In the genomic region with DNA sequence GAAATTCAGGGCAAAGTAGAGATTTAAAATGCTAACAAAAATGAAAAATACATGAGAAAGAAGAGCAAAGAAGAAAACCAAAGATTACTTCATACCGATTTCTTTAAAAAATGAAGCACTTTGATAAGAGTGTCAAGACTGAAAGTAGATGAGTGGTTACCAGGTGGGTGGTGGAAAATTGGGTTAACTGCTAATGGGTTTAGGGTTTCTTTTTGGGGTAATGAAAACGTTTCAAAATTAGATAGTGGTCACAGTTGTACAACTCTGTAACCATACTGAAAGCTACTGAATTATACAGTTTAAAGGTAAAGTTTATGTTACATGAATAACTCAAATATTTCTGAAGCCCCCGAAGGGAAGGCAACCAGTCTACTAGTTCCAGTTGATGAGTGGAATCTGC, we compare ENCODE assay signal across 1 cellular context.
A peak's percentile ranks its signal among the peaks of the same experiment; 100 is the strongest.
TF ChIP-seq lines count a peak whose summit lies in the region.

No MANE protein-coding gene starts in this region.

TF ChIP-seq in GM12878, 131 proteins besides CTCF, POLR2A, EP300 and RAD21 (continued from another document and continues in another):
- no peak for TF ChIP-seq NBN (IDR thresholded peaks at IDR 0.05)
- no peak for TF ChIP-seq SUPT20H (IDR thresholded peaks at IDR 0.05; ENCODE audit: borderline replicate concordance, control insufficient read depth, low read depth, low read length)
- 0 out of 2 replicates have a peak, but pooled peaks have one; percentile 31 for TF ChIP-seq ZSCAN29 (IDR thresholded peaks at IDR 0.05)
- TF ChIP-seq SUZ12 (IDR thresholded peaks at IDR 0.05; ENCODE audit: unreplicated experiment): no peak
- TF ChIP-seq IRF4 (IDR thresholded peaks at IDR 0.05; ENCODE audit: low read depth, low read length): no peak
- TF ChIP-seq HDAC6 (IDR thresholded peaks at IDR 0.05; ENCODE audit: unreplicated experiment): no peak
- TF ChIP-seq, protein P1, sequence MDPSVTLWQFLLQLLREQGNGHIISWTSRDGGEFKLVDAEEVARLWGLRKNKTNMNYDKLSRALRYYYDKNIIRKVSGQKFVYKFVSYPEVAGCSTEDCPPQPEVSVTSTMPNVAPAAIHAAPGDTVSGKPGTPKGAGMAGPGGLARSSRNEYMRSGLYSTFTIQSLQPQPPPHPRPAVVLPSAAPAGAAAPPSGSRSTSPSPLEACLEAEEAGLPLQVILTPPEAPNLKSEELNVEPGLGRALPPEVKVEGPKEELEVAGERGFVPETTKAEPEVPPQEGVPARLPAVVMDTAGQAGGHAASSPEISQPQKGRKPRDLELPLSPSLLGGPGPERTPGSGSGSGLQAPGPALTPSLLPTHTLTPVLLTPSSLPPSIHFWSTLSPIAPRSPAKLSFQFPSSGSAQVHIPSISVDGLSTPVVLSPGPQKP (IDR thresholded peaks at IDR 0.05; ENCODE audit: low read depth, low read length): no peak
- no peak for TF ChIP-seq NFIC (IDR thresholded peaks at IDR 0.05; ENCODE audit: low read depth, low read length)
- TF ChIP-seq CBX5 (IDR thresholded peaks at IDR 0.05; ENCODE audit: low read depth): no peak
- TF ChIP-seq, protein P2, sequence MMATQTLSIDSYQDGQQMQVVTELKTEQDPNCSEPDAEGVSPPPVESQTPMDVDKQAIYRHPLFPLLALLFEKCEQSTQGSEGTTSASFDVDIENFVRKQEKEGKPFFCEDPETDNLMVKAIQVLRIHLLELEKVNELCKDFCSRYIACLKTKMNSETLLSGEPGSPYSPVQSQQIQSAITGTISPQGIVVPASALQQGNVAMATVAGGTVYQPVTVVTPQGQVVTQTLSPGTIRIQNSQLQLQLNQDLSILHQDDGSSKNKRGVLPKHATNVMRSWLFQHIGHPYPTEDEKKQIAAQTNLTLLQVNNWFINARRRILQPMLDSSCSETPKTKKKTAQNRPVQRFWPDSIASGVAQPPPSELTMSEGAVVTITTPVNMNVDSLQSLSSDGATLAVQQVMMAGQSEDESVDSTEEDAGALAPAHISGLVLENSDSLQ (IDR thresholded peaks at IDR 0.05): no peak
- no peak for TF ChIP-seq CEBPB (IDR thresholded peaks at IDR 0.05; ENCODE audit: borderline replicate concordance in 1 of 2, low read depth in 2 of 2, low read length in 2 of 2)
- TF ChIP-seq SRF (IDR thresholded peaks at IDR 0.05; ENCODE audit: low read depth in 2 of 2, low read length in 2 of 2): no peak
- no peak for TF ChIP-seq KLF5 (IDR thresholded peaks at IDR 0.05; ENCODE audit: partially characterized antibody)
- TF ChIP-seq BCL11A (IDR thresholded peaks at IDR 0.05; ENCODE audit: low read depth, low read length): peak; percentile 60; the same call in 1 of the 2 replicates
- no peak for TF ChIP-seq FOXK2 (IDR thresholded peaks at IDR 0.05)
- TF ChIP-seq, protein P3, sequence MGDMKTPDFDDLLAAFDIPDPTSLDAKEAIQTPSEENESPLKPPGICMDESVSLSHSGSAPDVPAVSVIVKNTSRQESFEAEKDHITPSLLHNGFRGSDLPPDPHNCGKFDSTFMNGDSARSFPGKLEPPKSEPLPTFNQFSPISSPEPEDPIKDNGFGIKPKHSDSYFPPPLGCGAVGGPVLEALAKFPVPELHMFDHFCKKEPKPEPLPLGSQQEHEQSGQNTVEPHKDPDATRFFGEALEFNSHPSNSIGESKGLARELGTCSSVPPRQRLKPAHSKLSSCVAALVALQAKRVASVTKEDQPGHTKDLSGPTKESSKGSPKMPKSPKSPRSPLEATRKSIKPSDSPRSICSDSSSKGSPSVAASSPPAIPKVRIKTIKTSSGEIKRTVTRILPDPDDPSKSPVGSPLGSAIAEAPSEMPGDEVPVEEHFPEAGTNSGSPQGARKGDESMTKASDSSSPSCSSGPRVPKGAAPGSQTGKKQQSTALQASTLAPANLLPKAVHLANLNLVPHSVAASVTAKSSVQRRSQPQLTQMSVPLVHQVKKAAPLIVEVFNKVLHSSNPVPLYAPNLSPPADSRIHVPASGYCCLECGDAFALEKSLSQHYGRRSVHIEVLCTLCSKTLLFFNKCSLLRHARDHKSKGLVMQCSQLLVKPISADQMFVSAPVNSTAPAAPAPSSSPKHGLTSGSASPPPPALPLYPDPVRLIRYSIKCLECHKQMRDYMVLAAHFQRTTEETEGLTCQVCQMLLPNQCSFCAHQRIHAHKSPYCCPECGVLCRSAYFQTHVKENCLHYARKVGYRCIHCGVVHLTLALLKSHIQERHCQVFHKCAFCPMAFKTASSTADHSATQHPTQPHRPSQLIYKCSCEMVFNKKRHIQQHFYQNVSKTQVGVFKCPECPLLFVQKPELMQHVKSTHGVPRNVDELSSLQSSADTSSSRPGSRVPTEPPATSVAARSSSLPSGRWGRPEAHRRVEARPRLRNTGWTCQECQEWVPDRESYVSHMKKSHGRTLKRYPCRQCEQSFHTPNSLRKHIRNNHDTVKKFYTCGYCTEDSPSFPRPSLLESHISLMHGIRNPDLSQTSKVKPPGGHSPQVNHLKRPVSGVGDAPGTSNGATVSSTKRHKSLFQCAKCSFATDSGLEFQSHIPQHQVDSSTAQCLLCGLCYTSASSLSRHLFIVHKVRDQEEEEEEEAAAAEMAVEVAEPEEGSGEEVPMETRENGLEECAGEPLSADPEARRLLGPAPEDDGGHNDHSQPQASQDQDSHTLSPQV (IDR thresholded peaks at IDR 0.05): no peak
- TF ChIP-seq MEF2A (IDR thresholded peaks at IDR 0.05; ENCODE audit: insufficient read depth, low read depth, low read length): 0 out of 2 replicates have a peak, but pooled peaks have one; percentile 11
- TF ChIP-seq ZNF384 (IDR thresholded peaks at IDR 0.05; ENCODE audit: borderline replicate concordance, low read depth, low read length): no peak
- TF ChIP-seq SMAD5 (IDR thresholded peaks at IDR 0.05; ENCODE audit: low read depth): no peak
- no peak for TF ChIP-seq TARDBP (IDR thresholded peaks at IDR 0.05; ENCODE audit: borderline replicate concordance)
- TF ChIP-seq, protein P4, sequence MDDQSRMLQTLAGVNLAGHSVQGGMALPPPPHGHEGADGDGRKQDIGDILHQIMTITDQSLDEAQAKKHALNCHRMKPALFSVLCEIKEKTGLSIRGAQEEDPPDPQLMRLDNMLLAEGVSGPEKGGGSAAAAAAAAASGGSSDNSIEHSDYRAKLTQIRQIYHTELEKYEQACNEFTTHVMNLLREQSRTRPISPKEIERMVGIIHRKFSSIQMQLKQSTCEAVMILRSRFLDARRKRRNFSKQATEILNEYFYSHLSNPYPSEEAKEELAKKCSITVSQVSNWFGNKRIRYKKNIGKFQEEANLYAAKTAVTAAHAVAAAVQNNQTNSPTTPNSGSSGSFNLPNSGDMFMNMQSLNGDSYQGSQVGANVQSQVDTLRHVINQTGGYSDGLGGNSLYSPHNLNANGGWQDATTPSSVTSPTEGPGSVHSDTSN (IDR thresholded peaks at IDR 0.05; ENCODE audit: insufficient replicate concordance, low read depth, low read length): no peak
- TF ChIP-seq MXI1 (IDR thresholded peaks at IDR 0.05; ENCODE audit: low read depth, low read length): no peak
- no peak for TF ChIP-seq SMC3 (IDR thresholded peaks at IDR 0.05; ENCODE audit: borderline replicate concordance, low read length)
- TF ChIP-seq YBX1 (IDR thresholded peaks at IDR 0.05): no peak
- TF ChIP-seq, protein P5, sequence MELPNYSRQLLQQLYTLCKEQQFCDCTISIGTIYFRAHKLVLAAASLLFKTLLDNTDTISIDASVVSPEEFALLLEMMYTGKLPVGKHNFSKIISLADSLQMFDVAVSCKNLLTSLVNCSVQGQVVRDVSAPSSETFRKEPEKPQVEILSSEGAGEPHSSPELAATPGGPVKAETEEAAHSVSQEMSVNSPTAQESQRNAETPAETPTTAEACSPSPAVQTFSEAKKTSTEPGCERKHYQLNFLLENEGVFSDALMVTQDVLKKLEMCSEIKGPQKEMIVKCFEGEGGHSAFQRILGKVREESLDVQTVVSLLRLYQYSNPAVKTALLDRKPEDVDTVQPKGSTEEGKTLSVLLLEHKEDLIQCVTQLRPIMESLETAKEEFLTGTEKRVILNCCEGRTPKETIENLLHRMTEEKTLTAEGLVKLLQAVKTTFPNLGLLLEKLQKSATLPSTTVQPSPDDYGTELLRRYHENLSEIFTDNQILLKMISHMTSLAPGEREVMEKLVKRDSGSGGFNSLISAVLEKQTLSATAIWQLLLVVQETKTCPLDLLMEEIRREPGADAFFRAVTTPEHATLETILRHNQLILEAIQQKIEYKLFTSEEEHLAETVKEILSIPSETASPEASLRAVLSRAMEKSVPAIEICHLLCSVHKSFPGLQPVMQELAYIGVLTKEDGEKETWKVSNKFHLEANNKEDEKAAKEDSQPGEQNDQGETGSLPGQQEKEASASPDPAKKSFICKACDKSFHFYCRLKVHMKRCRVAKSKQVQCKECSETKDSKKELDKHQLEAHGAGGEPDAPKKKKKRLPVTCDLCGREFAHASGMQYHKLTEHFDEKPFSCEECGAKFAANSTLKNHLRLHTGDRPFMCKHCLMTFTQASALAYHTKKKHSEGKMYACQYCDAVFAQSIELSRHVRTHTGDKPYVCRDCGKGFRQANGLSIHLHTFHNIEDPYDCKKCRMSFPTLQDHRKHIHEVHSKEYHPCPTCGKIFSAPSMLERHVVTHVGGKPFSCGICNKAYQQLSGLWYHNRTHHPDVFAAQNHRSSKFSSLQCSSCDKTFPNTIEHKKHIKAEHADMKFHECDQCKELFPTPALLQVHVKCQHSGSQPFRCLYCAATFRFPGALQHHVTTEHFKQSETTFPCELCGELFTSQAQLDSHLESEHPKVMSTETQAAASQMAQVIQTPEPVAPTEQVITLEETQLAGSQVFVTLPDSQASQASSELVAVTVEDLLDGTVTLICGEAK (IDR thresholded peaks at IDR 0.05; ENCODE audit: borderline replicate concordance): no peak
- TF ChIP-seq PAX5 (IDR thresholded peaks at IDR 0.05; ENCODE audit: borderline replicate concordance, low read depth, low read length): no peak
- no peak for TF ChIP-seq EED (IDR thresholded peaks at IDR 0.05; ENCODE audit: low read depth)
- no peak for TF ChIP-seq KDM1A (IDR thresholded peaks at IDR 0.05; ENCODE audit: borderline replicate concordance)
- TF ChIP-seq TCF3 (IDR thresholded peaks at IDR 0.05; ENCODE audit: borderline replicate concordance, insufficient read depth, low read depth, low read length): no peak
- TF ChIP-seq GABPA (IDR thresholded peaks at IDR 0.05; ENCODE audit: low read depth): no peak
- TF ChIP-seq, protein P6, sequence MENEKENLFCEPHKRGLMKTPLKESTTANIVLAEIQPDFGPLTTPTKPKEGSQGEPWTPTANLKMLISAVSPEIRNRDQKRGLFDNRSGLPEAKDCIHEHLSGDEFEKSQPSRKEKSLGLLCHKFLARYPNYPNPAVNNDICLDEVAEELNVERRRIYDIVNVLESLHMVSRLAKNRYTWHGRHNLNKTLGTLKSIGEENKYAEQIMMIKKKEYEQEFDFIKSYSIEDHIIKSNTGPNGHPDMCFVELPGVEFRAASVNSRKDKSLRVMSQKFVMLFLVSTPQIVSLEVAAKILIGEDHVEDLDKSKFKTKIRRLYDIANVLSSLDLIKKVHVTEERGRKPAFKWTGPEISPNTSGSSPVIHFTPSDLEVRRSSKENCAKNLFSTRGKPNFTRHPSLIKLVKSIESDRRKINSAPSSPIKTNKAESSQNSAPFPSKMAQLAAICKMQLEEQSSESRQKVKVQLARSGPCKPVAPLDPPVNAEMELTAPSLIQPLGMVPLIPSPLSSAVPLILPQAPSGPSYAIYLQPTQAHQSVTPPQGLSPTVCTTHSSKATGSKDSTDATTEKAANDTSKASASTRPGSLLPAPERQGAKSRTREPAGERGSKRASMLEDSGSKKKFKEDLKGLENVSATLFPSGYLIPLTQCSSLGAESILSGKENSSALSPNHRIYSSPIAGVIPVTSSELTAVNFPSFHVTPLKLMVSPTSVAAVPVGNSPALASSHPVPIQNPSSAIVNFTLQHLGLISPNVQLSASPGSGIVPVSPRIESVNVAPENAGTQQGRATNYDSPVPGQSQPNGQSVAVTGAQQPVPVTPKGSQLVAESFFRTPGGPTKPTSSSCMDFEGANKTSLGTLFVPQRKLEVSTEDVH (IDR thresholded peaks at IDR 0.05; ENCODE audit: low read depth, partially characterized antibody): no peak
- TF ChIP-seq FOS (IDR thresholded peaks at IDR 0.05; ENCODE audit: borderline replicate concordance, extremely low read depth, insufficient read length): no peak
- TF ChIP-seq, protein P7, sequence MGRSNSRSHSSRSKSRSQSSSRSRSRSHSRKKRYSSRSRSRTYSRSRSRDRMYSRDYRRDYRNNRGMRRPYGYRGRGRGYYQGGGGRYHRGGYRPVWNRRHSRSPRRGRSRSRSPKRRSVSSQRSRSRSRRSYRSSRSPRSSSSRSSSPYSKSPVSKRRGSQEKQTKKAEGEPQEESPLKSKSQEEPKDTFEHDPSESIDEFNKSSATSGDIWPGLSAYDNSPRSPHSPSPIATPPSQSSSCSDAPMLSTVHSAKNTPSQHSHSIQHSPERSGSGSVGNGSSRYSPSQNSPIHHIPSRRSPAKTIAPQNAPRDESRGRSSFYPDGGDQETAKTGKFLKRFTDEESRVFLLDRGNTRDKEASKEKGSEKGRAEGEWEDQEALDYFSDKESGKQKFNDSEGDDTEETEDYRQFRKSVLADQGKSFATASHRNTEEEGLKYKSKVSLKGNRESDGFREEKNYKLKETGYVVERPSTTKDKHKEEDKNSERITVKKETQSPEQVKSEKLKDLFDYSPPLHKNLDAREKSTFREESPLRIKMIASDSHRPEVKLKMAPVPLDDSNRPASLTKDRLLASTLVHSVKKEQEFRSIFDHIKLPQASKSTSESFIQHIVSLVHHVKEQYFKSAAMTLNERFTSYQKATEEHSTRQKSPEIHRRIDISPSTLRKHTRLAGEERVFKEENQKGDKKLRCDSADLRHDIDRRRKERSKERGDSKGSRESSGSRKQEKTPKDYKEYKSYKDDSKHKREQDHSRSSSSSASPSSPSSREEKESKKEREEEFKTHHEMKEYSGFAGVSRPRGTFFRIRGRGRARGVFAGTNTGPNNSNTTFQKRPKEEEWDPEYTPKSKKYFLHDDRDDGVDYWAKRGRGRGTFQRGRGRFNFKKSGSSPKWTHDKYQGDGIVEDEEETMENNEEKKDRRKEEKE (IDR thresholded peaks at IDR 0.05): no peak
- no peak for TF ChIP-seq HDGF (IDR thresholded peaks at IDR 0.05)
- no peak for TF ChIP-seq TAF1 (IDR thresholded peaks at IDR 0.05; ENCODE audit: borderline replicate concordance, low read depth, low read length)
- TF ChIP-seq, protein P8, sequence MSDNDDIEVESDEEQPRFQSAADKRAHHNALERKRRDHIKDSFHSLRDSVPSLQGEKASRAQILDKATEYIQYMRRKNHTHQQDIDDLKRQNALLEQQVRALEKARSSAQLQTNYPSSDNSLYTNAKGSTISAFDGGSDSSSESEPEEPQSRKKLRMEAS (IDR thresholded peaks at IDR 0.05; ENCODE audit: low read depth, low read length): no peak
